28 cellular contexts compared by ENCODE assay signal in the genomic region with DNA sequence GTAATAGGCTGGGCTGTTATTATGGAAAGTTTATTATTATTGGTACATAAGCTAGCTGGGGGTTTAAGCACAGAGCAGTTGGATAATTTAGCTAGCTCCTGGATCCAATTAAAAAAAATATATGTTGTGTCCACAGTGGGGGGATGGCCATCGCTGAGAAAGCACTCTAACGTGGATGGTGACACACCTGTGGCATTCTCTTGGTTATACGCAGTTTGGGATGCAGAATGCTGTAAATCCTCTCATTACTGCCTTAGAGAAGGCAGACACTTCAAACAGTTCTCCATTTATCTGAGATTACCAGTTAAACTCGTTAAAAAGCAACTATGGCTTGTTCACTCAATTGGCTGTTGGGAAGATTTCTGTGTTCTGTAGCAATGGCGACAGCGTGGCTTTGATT. TPM values are rescaled to one million over a fixed set of nuclear protein-coding genes. Genes with fewer than 3 reads are reported as not detected.
"Had no signal": no experiment of that assay in that cellular context is flagged by ENCODE, and none has a peak within 500 bp of the region (broad histone marks: within the 10 kb centered on the region; RNA-seq: fewer than 3 reads in every experiment).

No MANE protein-coding gene starts in this region.

- FAIRE-seq: islet of Langerhans, kidney had no signal

- H3K9me3 ChIP-seq: left lung, lower lobe of right lung, neutrophil, right atrium auricular region, right lobe of liver, thoracic aorta, transverse colon, upper lobe of left lung, vagina had no signal

- H2AFZ ChIP-seq: parathyroid adenoma had no signal

- DNase-seq: hippocampal formation; kidney; left colon; left lung; lower lobe of right lung; mammary epithelial cell; mesenchymal stem cell; naive thymus-derived CD8-positive, alpha-beta T cell; occipital lobe; stimulated activated CD4-positive, alpha-beta T cell treated with anti-CD3 and anti-CD28 coated beads, Interleukin-1b, Interleukin-23, amount 100 ng/mL, for 48 hours; stimulated activated CD4-positive, alpha-beta T cell treated with anti-CD3 and anti-CD28 coated beads, Interleukin-2, amount 100 ng/mL, for 48 hours; stimulated activated CD4-positive, alpha-beta T cell treated with anti-CD3 and anti-CD28 coated beads, Interleukin-4, amount 100 ng/mL, for 4 hours; stimulated activated CD8-positive, alpha-beta memory T cell treated with anti-CD3 and anti-CD28 coated beads, Interleukin-4, amount 100 ng/mL, for 48 hours; stimulated activated naive CD4-positive, alpha-beta T cell treated with Interleukin-2 at 50 U/mL for 16 hours; stimulated activated naive CD8-positive, alpha-beta T cell treated with anti-CD3 and anti-CD28 coated beads, Interleukin-15, amount 100 ng/mL, for 72 hours; substantia nigra; transverse colon; upper lobe of left lung had no signal

- H3K79me2 ChIP-seq: parathyroid adenoma had no signal

- H3K27me3 ChIP-seq: vagina had no signal

- H3K27ac ChIP-seq: left lung, lower lobe of right lung, neutrophil, parathyroid adenoma, right atrium auricular region, right lobe of liver, thoracic aorta, transverse colon, upper lobe of left lung, vagina had no signal

- H3K4me2 ChIP-seq: smooth muscle cell had no signal

- H3K36me3 ChIP-seq: left lung, lower lobe of right lung, neutrophil, right atrium auricular region, right lobe of liver, thoracic aorta, transverse colon, upper lobe of left lung, vagina had no signal

- H3K4me1 ChIP-seq: left lung, lower lobe of right lung, parathyroid adenoma, right lobe of liver, transverse colon, upper lobe of left lung, vagina had no signal

- H3K9ac ChIP-seq: parathyroid adenoma had no signal

- H3K4me3 ChIP-seq: left lung, lower lobe of right lung, right atrium auricular region, right lobe of liver, smooth muscle cell, thoracic aorta, transverse colon, upper lobe of left lung, vagina had no signal

RNA-seq across cellular contexts. Expression of a gene that starts 2.4 kb away (rescaled TPM):
- total RNA-seq: mammary epithelial cell; naive thymus-derived CD8-positive, alpha-beta T cell; osteocyte; pulmonary artery endothelial cell; smooth muscle cell had no signal
- polyA plus RNA-seq: mammary epithelial cell; naive thymus-derived CD8-positive, alpha-beta T cell; smooth muscle cell had no signal
